ENCODE assay signal across 7 cellular contexts in the genomic region with DNA sequence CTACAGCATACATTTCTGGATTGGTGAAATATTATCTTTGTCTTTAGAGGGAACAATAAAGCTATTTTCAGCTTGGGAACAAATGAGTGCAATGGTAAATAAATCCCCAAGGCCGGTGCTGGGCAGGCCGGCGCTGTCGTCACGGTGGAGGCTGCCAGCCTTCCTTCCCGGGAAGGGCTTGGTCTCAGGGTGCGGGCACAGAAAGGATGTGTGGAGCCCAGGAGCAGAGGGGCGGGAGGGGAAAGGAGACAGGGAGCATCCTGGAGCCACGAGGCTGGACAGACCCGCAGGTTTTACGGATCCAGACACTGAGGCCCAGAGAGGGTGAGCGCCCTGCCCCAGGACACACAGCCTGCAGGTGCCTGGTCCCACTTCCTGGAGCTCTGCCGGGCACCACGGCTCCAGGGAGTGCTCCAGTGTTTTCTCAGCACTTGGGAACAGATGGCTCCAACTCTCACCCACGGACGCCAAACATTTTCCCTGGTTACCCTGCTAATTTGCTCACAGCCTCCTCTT. TPM values are rescaled to one million over a fixed set of nuclear protein-coding genes. Genes with fewer than 3 reads are reported as not detected.
A peak's percentile ranks its signal among the peaks of the same experiment; 100 is the strongest.
DNase-seq lines count a peak whose midpoint lies in the region; ATAC-seq and TF ChIP-seq lines count a peak whose summit lies in the region.
"Not testable (repeated sequence)": the region's sequence is repeated elsewhere in the genome, so short reads cannot be mapped to it uniquely, and the experiment has no call there.

No MANE protein-coding gene starts in this region.

- not testable (repeated sequence) for H3K27ac ChIP-seq in Panc1 (ENCODE audit: low read length); psoas muscle
- peak overlapping the region in 3 of 4 donors; percentile 54 to 72 (median 65) for H3K27ac ChIP-seq in esophagus muscularis mucosa (replicated peaks in 1 of 4)

- not testable (repeated sequence) for TF ChIP-seq EP300 in esophagus muscularis mucosa (IDR thresholded peaks at IDR 0.05)

- ATAC-seq in Panc1 (0 out of 2 replicates have a peak, but pooled peaks have one; percentile 24), mucosa of descending colon (peak; percentile 73), psoas muscle (peak in 3 of 4 donors; percentile 39 to 73 (median 63))

- DNase-seq in DMS153 (lab: John Stamatoyannopoulos, UW) (peak; percentile 38), NCI-H2029 (lab: John Stamatoyannopoulos, UW) (peak; percentile 89), NCI-H2196 treated with DMSO at 0.1 percent for 48 hours (lab: John Stamatoyannopoulos, UW; ENCODE audit: unreplicated experiment) (peak; percentile 55), mucosa of descending colon (peak in 2 of 3 donors; percentile 33 to 77)
- DNase-seq in Panc1 (ENCODE audit: low read depth, low spot score); esophagus muscularis mucosa (ENCODE audit: extremely low spot score); psoas muscle: not testable (repeated sequence)

- not testable (repeated sequence) for H3K36me3 ChIP-seq in Panc1 (ENCODE audit: control insufficient read depth, insufficient read depth, low read length); esophagus muscularis mucosa; mucosa of descending colon (ENCODE audit: low read depth); psoas muscle (ENCODE audit: insufficient read depth in 1 of 2, low read depth in 1 of 2)

- TF ChIP-seq POLR2A in esophagus muscularis mucosa (IDR thresholded peaks at IDR 0.05; ENCODE audit: low read depth) = not testable (repeated sequence)

- H3K4me1 ChIP-seq in Panc1 (ENCODE audit: control insufficient read depth, insufficient read depth, low read length); mucosa of descending colon (ENCODE audit: low read depth); psoas muscle: not testable (repeated sequence)
- peaks cover 0 to 58% (median 30%) of the 10 kb centered on the region in 4 donors for H3K4me1 ChIP-seq in esophagus muscularis mucosa

- not testable (repeated sequence) for TF ChIP-seq CTCF in Panc1 (IDR thresholded peaks at IDR 0.05); esophagus muscularis mucosa (IDR thresholded peaks at IDR 0.05); mucosa of descending colon (IDR thresholded peaks at IDR 0.05); psoas muscle (IDR thresholded peaks at IDR 0.05)

- H3K9me3 ChIP-seq in Panc1 (ENCODE audit: control insufficient read depth, insufficient read depth, low read depth, low read length); esophagus muscularis mucosa; mucosa of descending colon; psoas muscle: not testable (repeated sequence)

- BruUV-seq in Panc1 (replicated peaks; lab: Mats Ljungman, UMichigan) = not testable (repeated sequence)

- POLR2A ChIA-PET in Panc1 (lab: Charles Lee) = interaction anchor here (0.5 to 0.6 kb wide), 2 partner anchors 52 to 405 kb away, joined by 3 to 4 read pairs; no protein-coding TSS in a partner anchor

- in situ Hi-C loops in Panc1 (cut with HindIII; ENCODE audit: low pct_unique_long_range_greater_than_20kb, low sequenced_read_pairs) = not testable (repeated sequence)

- not testable (repeated sequence) for H3K27me3 ChIP-seq in Panc1 (ENCODE audit: control insufficient read depth, insufficient read depth, low read length); esophagus muscularis mucosa
- peaks cover 0 to 11% (median 5%) of the 10 kb centered on the region in 3 donors for H3K27me3 ChIP-seq in psoas muscle (ENCODE audit: insufficient read depth in 3 of 3, low read length in 2 of 3)

- CTCF ChIA-PET in Panc1 (lab: Charles Lee) = not testable (repeated sequence)

- 48% methylated on average over 14 of the region's 16 CpGs for WGBS in esophagus muscularis mucosa
- 11 to 29% (median 23%) methylated on average over 16 of the region's 16 CpGs for WGBS in psoas muscle, 3 donors

- intact Hi-C loops in Panc1 (cut with micrococcal nuclease; ENCODE audit: unreplicated experiment); esophagus muscularis mucosa (cut with DNase I); mucosa of descending colon (cut with DNase I, micrococcal nuclease); psoas muscle (cut with DNase I): not testable (repeated sequence)

- not testable (repeated sequence) for H3K4me3 ChIP-seq in Panc1 (ENCODE audit: low read depth in 2 of 2, low read length in 2 of 2); esophagus muscularis mucosa; mucosa of descending colon; psoas muscle

RNA-seq across cellular contexts. Expression of a gene that starts 8.8 kb away (rescaled TPM):
- total RNA-seq in Panc1 (2021; ENCODE audit: unreplicated experiment) (38.9 TPM), esophagus muscularis mucosa (1 to 10 TPM; 2.5 to 6.3 (median 4.1) TPM), mucosa of descending colon (1 to 10 TPM; 5.4 to 7.4 (median 5.5) TPM), psoas muscle (1 to 10 TPM in 3 of 4 donors, under 1 TPM in 1; 0.77 to 3.4 (median 2.3) TPM)
- polyA plus RNA-seq in Panc1 (2012; ENCODE audit: insufficient read length) = 83.6 TPM
- polyA plus RNA-seq in psoas muscle = 1 to 10 TPM; 1.5 to 3.7 (median 2.6) TPM
